Comparison of ENCODE assay signal across 18 cellular contexts in genomic region chr3:165800970-165801369, GRCh38. TPM values are rescaled to one million over a fixed set of nuclear protein-coding genes. Genes with fewer than 3 reads are reported as not detected.
A peak's percentile ranks its signal among the peaks of the same experiment; 100 is the strongest.
DNase-seq lines count a peak whose midpoint lies in the region; ATAC-seq and TF ChIP-seq lines count a peak whose summit lies in the region.
"Had no signal": no experiment of that assay in that cellular context is flagged by ENCODE, and none has a peak within 500 bp of the region (broad histone marks: within the 10 kb centered on the region; RNA-seq: fewer than 3 reads in every experiment).

No MANE protein-coding gene starts in this region.

- ATAC-seq in HG02798 (IDR thresholded peaks at IDR 0.05; ENCODE audit: poor library complexity, unreplicated experiment) (peak; percentile 50), GM21526 (IDR thresholded peaks at IDR 0.05; ENCODE audit: low FRiP score, unreplicated experiment) (no peak), HG03460 (IDR thresholded peaks at IDR 0.05; ENCODE audit: unreplicated experiment) (no peak)
- ATAC-seq: right cardiac atrium, T-helper 17 cell had no signal

- no peak for TF ChIP-seq POLR2A in esophagus squamous epithelium (IDR thresholded peaks at IDR 0.05)

- no peaks in the 10 kb centered on the region for H3K27me3 ChIP-seq in esophagus squamous epithelium

- WGBS in esophagus squamous epithelium, 2 donors = 49 to 62% methylated on average over 3 of the region's 3 CpGs

- peak; percentile 55 for DNase-seq in GM12865 (ENCODE audit: low read depth)
- DNase-seq in NCI-H446 treated with DMSO at 0.1 percent for 48 hours (lab: John Stamatoyannopoulos, UW) = peak; percentile 95
- DNase-seq in fibroblast of the aortic adventitia (ENCODE audit: low read depth) = peak; percentile 6
- DNase-seq in NOMO-1 treated with DMSO at 0.1 percent for 48 hours (lab: John Stamatoyannopoulos, UW; ENCODE audit: unreplicated experiment) = no peak
- DNase-seq in esophagus squamous epithelium (lab: John Stamatoyannopoulos, UW) = no peak
- DNase-seq: activated B cell treated with CpG ODN at 0.5 μM for 24 hours; KG1; NCI-H2029 treated with DMSO at 0.1 percent for 48 hours; right cardiac atrium; SHP77; stimulated activated CD4-positive, alpha-beta T cell treated with anti-CD3 and anti-CD28 coated beads, Interleukin-2, amount 100 ng/mL, for 24 hours; substantia nigra; T-helper 17 cell had no signal

- H3K4me3 ChIP-seq in GM12865 (ENCODE audit: low read depth, low read length) = no peak overlapping the region
- no peak overlapping the region for H3K4me3 ChIP-seq in fibroblast of the aortic adventitia (ENCODE audit: low read depth, low read length)
- no peak overlapping the region for H3K4me3 ChIP-seq in esophagus squamous epithelium

- H3K36me3 ChIP-seq in esophagus squamous epithelium = no peaks in the 10 kb centered on the region

- H3K9me3 ChIP-seq in esophagus squamous epithelium = no peaks in the 10 kb centered on the region

- H3K27ac ChIP-seq in esophagus squamous epithelium = no peak overlapping the region

- intact Hi-C loops in esophagus squamous epithelium (cut with DNase I) = no loop called here

- no peaks in the 10 kb centered on the region for H3K4me1 ChIP-seq in esophagus squamous epithelium

- TF ChIP-seq CTCF in GM12865 (IDR thresholded peaks at IDR 0.05; ENCODE audit: insufficient read depth, low read depth, low read length, missing control alignments) = no peak
- TF ChIP-seq CTCF in fibroblast of the aortic adventitia (IDR thresholded peaks at IDR 0.05; ENCODE audit: insufficient read depth, low read length) = no peak
- TF ChIP-seq CTCF in esophagus squamous epithelium (IDR thresholded peaks at IDR 0.05) = no peak

RNA-seq across cellular contexts. Expression of gene BCHE, which starts 36.3 kb away (rescaled TPM):
- 5.7 and 76.2 TPM in 2 replicates for total RNA-seq in fibroblast of the aortic adventitia (ENCODE audit: low replicate concordance)
- total RNA-seq in esophagus squamous epithelium = 1 to 10 TPM in 3 of 4 donors, under 1 TPM in 1; 0.27 to 5.3 (median 2.3) TPM
- total RNA-seq: activated B cell treated with CpG ODN at 0.5 μM for 24 hours; activated CD8-positive, alpha-beta memory T cell treated with anti-CD3 and anti-CD28 coated beads for 36 hours; B cell; T-helper 17 cell had no signal

Comparison
In these comparisons a context has a peak if more than half of its experiments do, and no peak if none do; other contexts are left out.
1. DNase-seq: peak in GM12865 (single experiment), NCI-H446 treated with DMSO at 0.1 percent for 48 hours (single experiment) and fibroblast of the aortic adventitia (single experiment); none in NOMO-1 treated with DMSO at 0.1 percent for 48 hours (single experiment) and esophagus squamous epithelium (single experiment).